ENCODE assay signal across 1 cellular context in genomic region chr6:31267504-31268371, GRCh38.
TF ChIP-seq lines count a peak whose summit lies in the region.

No MANE protein-coding gene starts in this region.

TF ChIP-seq in HEK293, 187 proteins besides CTCF, POLR2A, EP300 and RAD21 (continued from another document):
- TF ChIP-seq ZBTB10 (tag by site-specific recombination; IDR thresholded peaks at IDR 0.05) = no peak
- TF ChIP-seq, protein P1, sequence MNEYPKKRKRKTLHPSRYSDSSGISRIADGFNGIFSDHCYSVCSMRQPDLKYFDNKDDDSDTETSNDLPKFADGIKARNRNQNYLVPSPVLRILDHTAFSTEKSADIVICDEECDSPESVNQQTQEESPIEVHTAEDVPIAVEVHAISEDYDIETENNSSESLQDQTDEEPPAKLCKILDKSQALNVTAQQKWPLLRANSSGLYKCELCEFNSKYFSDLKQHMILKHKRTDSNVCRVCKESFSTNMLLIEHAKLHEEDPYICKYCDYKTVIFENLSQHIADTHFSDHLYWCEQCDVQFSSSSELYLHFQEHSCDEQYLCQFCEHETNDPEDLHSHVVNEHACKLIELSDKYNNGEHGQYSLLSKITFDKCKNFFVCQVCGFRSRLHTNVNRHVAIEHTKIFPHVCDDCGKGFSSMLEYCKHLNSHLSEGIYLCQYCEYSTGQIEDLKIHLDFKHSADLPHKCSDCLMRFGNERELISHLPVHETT (tag by site-specific recombination; IDR thresholded peaks at IDR 0.05) = no peak
- no peak for TF ChIP-seq ZBTB7A (tag by site-specific recombination; IDR thresholded peaks at IDR 0.05; ENCODE audit: low read depth)
- TF ChIP-seq ZNF785 (tag by site-specific recombination; IDR thresholded peaks at IDR 0.05) = no peak
- no peak for TF ChIP-seq ZNF175 (tag by site-specific recombination; IDR thresholded peaks at IDR 0.05)
- TF ChIP-seq ZNF366 (tag by site-specific recombination; conservative IDR thresholded peaks at IDR 0.05) = no peak
- TF ChIP-seq RBAK (tag by site-specific recombination; IDR thresholded peaks at IDR 0.05) = no peak
- TF ChIP-seq, protein P2, sequence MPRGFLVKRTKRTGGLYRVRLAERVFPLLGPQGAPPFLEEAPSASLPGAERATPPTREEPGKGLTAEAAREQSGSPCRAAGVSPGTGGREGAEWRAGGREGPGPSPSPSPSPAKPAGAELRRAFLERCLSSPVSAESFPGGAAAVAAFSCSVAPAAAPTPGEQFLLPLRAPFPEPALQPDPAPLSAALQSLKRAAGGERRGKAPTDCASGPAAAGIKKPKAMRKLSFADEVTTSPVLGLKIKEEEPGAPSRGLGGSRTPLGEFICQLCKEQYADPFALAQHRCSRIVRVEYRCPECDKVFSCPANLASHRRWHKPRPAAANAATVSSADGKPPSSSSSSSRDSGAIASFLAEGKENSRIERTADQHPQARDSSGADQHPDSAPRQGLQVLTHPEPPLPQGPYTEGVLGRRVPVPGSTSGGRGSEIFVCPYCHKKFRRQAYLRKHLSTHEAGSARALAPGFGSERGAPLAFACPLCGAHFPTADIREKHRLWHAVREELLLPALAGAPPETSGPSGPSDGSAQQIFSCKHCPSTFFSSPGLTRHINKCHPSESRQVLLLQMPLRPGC (tag by site-specific recombination; IDR thresholded peaks at IDR 0.05) = no peak
- TF ChIP-seq, protein P3, sequence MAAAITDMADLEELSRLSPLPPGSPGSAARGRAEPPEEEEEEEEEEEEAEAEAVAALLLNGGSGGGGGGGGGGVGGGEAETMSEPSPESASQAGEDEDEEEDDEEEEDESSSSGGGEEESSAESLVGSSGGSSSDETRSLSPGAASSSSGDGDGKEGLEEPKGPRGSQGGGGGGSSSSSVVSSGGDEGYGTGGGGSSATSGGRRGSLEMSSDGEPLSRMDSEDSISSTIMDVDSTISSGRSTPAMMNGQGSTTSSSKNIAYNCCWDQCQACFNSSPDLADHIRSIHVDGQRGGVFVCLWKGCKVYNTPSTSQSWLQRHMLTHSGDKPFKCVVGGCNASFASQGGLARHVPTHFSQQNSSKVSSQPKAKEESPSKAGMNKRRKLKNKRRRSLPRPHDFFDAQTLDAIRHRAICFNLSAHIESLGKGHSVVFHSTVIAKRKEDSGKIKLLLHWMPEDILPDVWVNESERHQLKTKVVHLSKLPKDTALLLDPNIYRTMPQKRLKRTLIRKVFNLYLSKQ (tag by site-specific recombination; IDR thresholded peaks at IDR 0.05; ENCODE audit: borderline replicate concordance) = no peak
- no peak for TF ChIP-seq ZSCAN16 (tag by site-specific recombination; IDR thresholded peaks at IDR 0.05)
- no peak for TF ChIP-seq ZNF654 (tag by site-specific recombination; IDR thresholded peaks at IDR 0.05; ENCODE audit: low read depth)
- peak; percentile 68 for TF ChIP-seq ZFHX2 (tag by site-specific recombination; conservative IDR thresholded peaks at IDR 0.05)
- TF ChIP-seq ZNF354C (tag by site-specific recombination; IDR thresholded peaks at IDR 0.05; ENCODE audit: borderline replicate concordance, low read depth) = no peak
- TF ChIP-seq ZNF169 (tag by site-specific recombination; IDR thresholded peaks at IDR 0.05) = no peak
- TF ChIP-seq ZNF596 (tag by site-specific recombination; IDR thresholded peaks at IDR 0.05) = no peak
- no peak for TF ChIP-seq ZNF76 (tag by site-specific recombination; IDR thresholded peaks at IDR 0.05; ENCODE audit: borderline replicate concordance, low read depth)
- TF ChIP-seq KLF16 (tag by site-specific recombination; IDR thresholded peaks at IDR 0.05) = no peak
- no peak for TF ChIP-seq ZNF624 (tag by site-specific recombination; IDR thresholded peaks at IDR 0.05)
- no peak for TF ChIP-seq ZNF768 (tag by site-specific recombination; IDR thresholded peaks at IDR 0.05)
- no peak for TF ChIP-seq ZNF777 (tag by site-specific recombination; IDR thresholded peaks at IDR 0.05; ENCODE audit: borderline replicate concordance)
- no peak for TF ChIP-seq REPIN1 (tag by site-specific recombination; IDR thresholded peaks at IDR 0.05; ENCODE audit: low read depth)
- TF ChIP-seq ZNF214 (tag by site-specific recombination; IDR thresholded peaks at IDR 0.05; ENCODE audit: borderline replicate concordance) = no peak
- no peak for TF ChIP-seq KLF8 (tag by site-specific recombination; IDR thresholded peaks at IDR 0.05)
- TF ChIP-seq ZNF433 (tag by site-specific recombination; IDR thresholded peaks at IDR 0.05; ENCODE audit: low read depth) = no peak
- TF ChIP-seq ZNF221 (tag by site-specific recombination; IDR thresholded peaks at IDR 0.05; ENCODE audit: borderline replicate concordance) = no peak
- no peak for TF ChIP-seq ZSCAN30 (tag by site-specific recombination; IDR thresholded peaks at IDR 0.05)
- TF ChIP-seq ZNF10 (tag by site-specific recombination; IDR thresholded peaks at IDR 0.05) = no peak
- TF ChIP-seq ZNF600 (tag by site-specific recombination; IDR thresholded peaks at IDR 0.05) = peak; percentile 77
- TF ChIP-seq ZNF621 (tag by site-specific recombination; IDR thresholded peaks at IDR 0.05) = no peak
- TF ChIP-seq SCRT2 (tag by site-specific recombination; IDR thresholded peaks at IDR 0.05) = no peak
- 0 out of 2 replicates have a peak, but pooled peaks have one; percentile 16 for TF ChIP-seq SP7 (tag by site-specific recombination; IDR thresholded peaks at IDR 0.05)
- peak; percentile 50 for TF ChIP-seq ZIC2 (tag by site-specific recombination; IDR thresholded peaks at IDR 0.05)
- TF ChIP-seq ZNF184 (tag by site-specific recombination; IDR thresholded peaks at IDR 0.05) = no peak
- TF ChIP-seq EGR2 (tag by site-specific recombination; IDR thresholded peaks at IDR 0.05; ENCODE audit: low read depth) = peak; percentile 51; the same call in 1 of the 2 replicates
- TF ChIP-seq PRDM4 (tag by site-specific recombination; IDR thresholded peaks at IDR 0.05) = no peak
- TF ChIP-seq ZNF701 (tag by site-specific recombination; IDR thresholded peaks at IDR 0.05) = no peak
- TF ChIP-seq ZNF473 (tag by site-specific recombination; IDR thresholded peaks at IDR 0.05) = no peak
- no peak for TF ChIP-seq ZNF416 (tag by site-specific recombination; IDR thresholded peaks at IDR 0.05)
- TF ChIP-seq ZNF501 (tag by site-specific recombination; IDR thresholded peaks at IDR 0.05) = no peak
- TF ChIP-seq SP2 (tag by site-specific recombination; IDR thresholded peaks at IDR 0.05) = no peak
- no peak for TF ChIP-seq KLF9 (tag by site-specific recombination; IDR thresholded peaks at IDR 0.05; ENCODE audit: low read depth)
- no peak for TF ChIP-seq ZNF658 (tag by site-specific recombination; IDR thresholded peaks at IDR 0.05)
